In the genomic region with DNA sequence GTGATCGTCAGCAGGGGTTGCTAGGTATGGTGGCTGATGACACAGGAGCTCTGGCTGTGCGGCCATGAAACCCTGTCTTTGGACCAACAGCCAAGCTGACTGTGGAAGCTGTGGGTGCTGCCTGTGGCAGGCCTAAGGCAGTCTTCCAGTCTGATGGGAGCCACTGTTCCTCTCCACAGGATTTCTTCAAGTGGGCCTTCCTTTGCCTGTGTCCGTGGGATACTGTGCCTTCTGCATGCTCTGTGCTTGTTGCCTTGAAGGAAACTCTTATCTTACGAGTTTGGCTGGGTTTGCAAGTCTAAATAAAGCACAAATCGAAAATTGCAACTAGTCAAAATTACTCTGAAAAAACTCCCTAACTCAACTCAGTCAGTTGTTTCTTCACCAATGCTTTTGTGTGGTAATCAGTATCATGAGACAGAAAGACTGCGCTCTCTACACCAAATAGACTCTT, we compare ENCODE assay signal across 17 cellular contexts.
DNase-seq lines count a peak whose midpoint lies in the region; ATAC-seq, FAIRE-seq and TF ChIP-seq lines count a peak whose summit lies in the region.
"Had no signal": no experiment of that assay in that cellular context is flagged by ENCODE, and none has a peak within 500 bp of the region (broad histone marks: within the 10 kb centered on the region; RNA-seq: fewer than 3 reads in every experiment).

No MANE protein-coding gene starts in this region.

- H3K9me3 Mint-ChIP-seq in activated naive CD4-positive, alpha-beta T cell treated with anti-CD3 and anti-CD28 coated beads, Interleukin-2, amount 50 U/mL, for 72 hours = no peaks in the 10 kb centered on the region
- H3K9me3 Mint-ChIP-seq in GM23338 (no peaks in the 10 kb centered on the region; the same call in 2 of the 3 replicates), endothelial cell (ENCODE audit: unreplicated experiment) (no peaks in the 10 kb centered on the region)
- H3K9me3 Mint-ChIP-seq: activated T-cell treated with anti-CD3 and anti-CD28 coated beads, Interleukin-2, amount 50 U/mL, for 4 hours had no signal

- intact Hi-C loops in PC-9 (cut with micrococcal nuclease; ENCODE audit: unreplicated experiment) = no loop called here
- intact Hi-C loops in psoas muscle (cut with DNase I) = no loop called here

- no peak overlapping the region for H3K4me3 Mint-ChIP-seq in GM23338
- H3K4me3 Mint-ChIP-seq in endothelial cell (ENCODE audit: unreplicated experiment) = no peak overlapping the region
- H3K4me3 Mint-ChIP-seq: activated T-cell treated with anti-CD3 and anti-CD28 coated beads, Interleukin-2, amount 50 U/mL, for 4 hours had no signal

- H3K4me2 ChIP-seq in PC-9 (no peak overlapping the region), GM23338 (no peak overlapping the region)

- H3K9me2 ChIP-seq in PC-9 (ENCODE audit: insufficient read depth) (no peaks in the 10 kb centered on the region), GM23338 (ENCODE audit: insufficient read depth) (0 out of 2 replicates have a peak, but pooled peaks cover 6% of the 10 kb centered on the region)

- no peaks in the 10 kb centered on the region for H3K9me3 ChIP-seq in PC-9 (ENCODE audit: insufficient read depth, low read depth)
- no peaks in the 10 kb centered on the region for H3K9me3 ChIP-seq in psoas muscle
- H3K9me3 ChIP-seq: mucosa of descending colon had no signal

- no peaks in the 10 kb centered on the region for H3K36me3 Mint-ChIP-seq in activated naive CD4-positive, alpha-beta T cell treated with anti-CD3 and anti-CD28 coated beads, Interleukin-2, amount 50 U/mL, for 72 hours
- H3K36me3 Mint-ChIP-seq in GM23338 (ENCODE audit: low read depth) (peaks cover 13% of the 10 kb centered on the region), endothelial cell (ENCODE audit: low read depth, unreplicated experiment) (peaks cover 49% of the 10 kb centered on the region)

- TF ChIP-seq CTCF in PC-9 (conservative IDR thresholded peaks at IDR 0.05) (no peak), psoas muscle (IDR thresholded peaks at IDR 0.05) (no peak), GM23338 (conservative IDR thresholded peaks at IDR 0.05; ENCODE audit: low read depth in 2 of 2) (no peak), endothelial cell (IDR thresholded peaks at IDR 0.05; ENCODE audit: unreplicated experiment) (no peak)

- H3K27me3 ChIP-seq in PC-9 (ENCODE audit: insufficient read depth, low read depth) (no peaks in the 10 kb centered on the region), psoas muscle (ENCODE audit: insufficient read depth in 3 of 3, low read length in 2 of 3) (no peaks in the 10 kb centered on the region), GM23338 (ENCODE audit: insufficient read depth) (no peaks in the 10 kb centered on the region)

- ATAC-seq in GM21526 (IDR thresholded peaks at IDR 0.05; ENCODE audit: low FRiP score, unreplicated experiment) (peak; percentile 43), psoas muscle (no peak), GM23338 (no peak)
- ATAC-seq in activated naive CD4-positive, alpha-beta T cell treated with anti-CD3 and anti-CD28 coated beads, Interleukin-2, amount 50 U/mL, for 72 hours = no peak
- ATAC-seq: activated T-cell treated with anti-CD3 and anti-CD28 coated beads, Interleukin-2, amount 50 U/mL, for 4 hours; mucosa of descending colon had no signal

- FAIRE-seq in GM12892 (lab: Jason Lieb, UNC) = peak; percentile 98
- FAIRE-seq: islet of Langerhans, RCC 7860 had no signal

- H3K27ac Mint-ChIP-seq in activated naive CD4-positive, alpha-beta T cell treated with anti-CD3 and anti-CD28 coated beads, Interleukin-2, amount 50 U/mL, for 72 hours = peak overlapping the region in 1 of 2 donors; percentile 83
- H3K27ac Mint-ChIP-seq in GM23338 (no peak overlapping the region), endothelial cell (ENCODE audit: unreplicated experiment) (no peak overlapping the region)
- H3K27ac Mint-ChIP-seq: progenitor cell of endocrine pancreas had no signal

- H3K4me1 Mint-ChIP-seq in GM23338 (peaks cover 15% of the 10 kb centered on the region), endothelial cell (ENCODE audit: unreplicated experiment) (peaks cover 18% of the 10 kb centered on the region)

- no peaks in the 10 kb centered on the region for H4K20me1 ChIP-seq in PC-9 (ENCODE audit: insufficient read depth)
- peaks cover 4% of the 10 kb centered on the region; the same call in 1 of the 2 replicates for H4K20me1 ChIP-seq in GM23338 (replicated peaks; ENCODE audit: insufficient read depth)

- H3K79me2 ChIP-seq in PC-9 (ENCODE audit: low read depth) = no peaks in the 10 kb centered on the region
- no peaks in the 10 kb centered on the region for H3K79me2 ChIP-seq in GM23338 (replicated peaks; ENCODE audit: insufficient read depth)

- H3F3A ChIP-seq in PC-9 (ENCODE audit: insufficient read depth, low read depth) = peaks cover 30% of the 10 kb centered on the region
- H3F3A ChIP-seq in GM23338 (replicated peaks; ENCODE audit: low read depth) = no peaks in the 10 kb centered on the region

- H2AFZ ChIP-seq in PC-9 (no peak overlapping the region), GM23338 (no peak overlapping the region)

- CTCF ChIA-PET in PC-9 (lab: Charles Lee) = no interaction called here

- peaks cover 5% of the 10 kb centered on the region for H3K27me3 Mint-ChIP-seq in GM23338 (ENCODE audit: insufficient read depth, low read depth, poor library complexity)
- peaks cover 1% of the 10 kb centered on the region for H3K27me3 Mint-ChIP-seq in endothelial cell (ENCODE audit: unreplicated experiment)
- H3K27me3 Mint-ChIP-seq: progenitor cell of endocrine pancreas had no signal

- POLR2A ChIA-PET in PC-9 (lab: Charles Lee; ENCODE audit: unreplicated experiment) = no interaction called here

- no TSS peak for BruUV-seq in PC-9 (replicated peaks; lab: Mats Ljungman, UMichigan)

- no peak overlapping the region for H3K4me3 ChIP-seq in PC-9
- H3K4me3 ChIP-seq in psoas muscle = no peak overlapping the region
- H3K4me3 ChIP-seq in GM23338 = no peak overlapping the region
- H3K4me3 ChIP-seq: K562, mucosa of descending colon had no signal

- no peak for TF ChIP-seq POLR2A in GM12892 (IDR thresholded peaks at IDR 0.05; ENCODE audit: low read depth, low read length)

- peak overlapping the region; percentile 99 for H3K27ac ChIP-seq in PC-9
- peak overlapping the region; percentile 69 for H3K27ac ChIP-seq in psoas muscle
- no peak overlapping the region for H3K27ac ChIP-seq in GM23338 (ENCODE audit: low read depth)

- H3K36me3 ChIP-seq in PC-9 (ENCODE audit: low read depth) (no peaks in the 10 kb centered on the region), psoas muscle (ENCODE audit: insufficient read depth in 1 of 2, low read depth in 1 of 2) (peaks cover 3 to 79% of the 10 kb centered on the region in 2 donors), GM23338 (ENCODE audit: insufficient read depth) (peaks cover 13% of the 10 kb centered on the region; the same call in 1 of the 2 replicates)

- H3K4me1 ChIP-seq in PC-9 (replicated peaks; ENCODE audit: insufficient read depth) (peaks cover 69% of the 10 kb centered on the region), psoas muscle (peaks cover 33% of the 10 kb centered on the region), GM23338 (ENCODE audit: insufficient read depth) (no peaks in the 10 kb centered on the region)

- DNase-seq in GM12892 (ENCODE audit: insufficient read length) = no peak
- no peak for DNase-seq in PC-9
- DNase-seq in psoas muscle = no peak
- DNase-seq in middle frontal gyrus (ENCODE audit: extremely low spot score, low spot score) = no peak
- no peak for DNase-seq in activated naive CD4-positive, alpha-beta T cell treated with anti-CD3 and anti-CD28 coated beads, Interleukin-2, amount 50 U/mL, for 72 hours (ENCODE audit: low spot score in 2 of 2)
- no peak for DNase-seq in GM23338 (ENCODE audit: low spot score)
- no peak for DNase-seq in endothelial cell (ENCODE audit: low spot score)
- DNase-seq: activated T-cell treated with anti-CD3 and anti-CD28 coated beads, Interleukin-2, amount 50 U/mL, for 4 hours; AML-193; effector CD4-positive, alpha-beta T cell; mucosa of descending colon; NCI-H526 had no signal

- WGBS in psoas muscle, 3 donors = 64 to 84% (median 70%) methylated on average over 6 of the region's 6 CpGs

TF ChIP-seq in GM23338, 12 proteins besides CTCF, POLR2A, EP300 and RAD21 (continues in another document):
- no peak for TF ChIP-seq JUNB (IDR thresholded peaks at IDR 0.05; ENCODE audit: unreplicated experiment)
- TF ChIP-seq ZNF331 (CRISPR knock-in tag; IDR thresholded peaks at IDR 0.05; ENCODE audit: low read depth) = no peak
- no peak for TF ChIP-seq CREB1 (CRISPR knock-in tag; IDR thresholded peaks at IDR 0.05; ENCODE audit: low read depth)
- no peak for TF ChIP-seq NANOG (IDR thresholded peaks at IDR 0.05; ENCODE audit: borderline replicate concordance)
- no peak for TF ChIP-seq REST (IDR thresholded peaks at IDR 0.05; ENCODE audit: unreplicated experiment)
- no peak for TF ChIP-seq EZH2phosphoT487 (IDR thresholded peaks at IDR 0.05; ENCODE audit: unreplicated experiment)
